ENCODE assay signal across 20 cellular contexts in genomic region chr2:28990445-28990844, GRCh38.
"Had no signal": no experiment of that assay in that cellular context is flagged by ENCODE, and none has a peak within 500 bp of the region (broad histone marks: within the 10 kb centered on the region; RNA-seq: fewer than 3 reads in every experiment).

No MANE protein-coding gene starts in this region.

- H3K36me3 ChIP-seq: left lung, ovary, right lobe of liver had no signal

- H3K4me1 ChIP-seq: psoas muscle, right lobe of liver had no signal

- H2AFZ ChIP-seq: hepatocyte had no signal

- H3K4me1 Mint-ChIP-seq: activated naive CD4-positive, alpha-beta T cell treated with anti-CD3 and anti-CD28 coated beads, Interleukin-2, amount 10 ng/mL, durations not matched to agents 7 days and 5 days; activated naive CD8-positive, alpha-beta T cell treated with anti-CD3 and anti-CD28 coated beads, Interleukin-2, amount 50 U/mL, for 24 hours; naive B cell; stimulated activated memory B cell treated with anti-CD40 and anti-IgM and Interleukin-4, amounts not matched to agents 10 μg/mL and 1 μg/mL and 100 μg/mL, for 72 hours had no signal

- H3K27ac Mint-ChIP-seq: activated CD4-positive, alpha-beta T cell treated with anti-CD3 and anti-CD28 coated beads, Interleukin-2, amount 10 ng/mL, durations not matched to agents 7 days and 5 days; activated CD8-positive, alpha-beta T cell treated with anti-CD3 and anti-CD28 coated beads, Interleukin-2, amount 10 ng/mL, durations not matched to agents 7 days and 5 days; activated naive CD4-positive, alpha-beta T cell treated with anti-CD3 and anti-CD28 coated beads, Interleukin-2, amount 10 ng/mL, durations not matched to agents 7 days and 5 days; activated naive CD8-positive, alpha-beta T cell treated with anti-CD3 and anti-CD28 coated beads, Interleukin-2, amount 50 U/mL, for 24 hours; naive B cell; stimulated activated memory B cell treated with anti-CD40 and anti-IgM and Interleukin-4, amounts not matched to agents 10 μg/mL and 1 μg/mL and 100 μg/mL, for 72 hours; T-helper 1 cell treated with Interleukin-12 subunit alpha and Interleukin-12 subunit beta and Interleukin-4 antibody, amounts not matched to agents 30 μg/mL and 1 μg/mL, for 36 hours had no signal

- H3K79me2 ChIP-seq: hepatocyte had no signal

- H3K9me3 ChIP-seq: left lung, ovary, psoas muscle, right lobe of liver had no signal

- H3K27me3 ChIP-seq: hepatocyte, left lung, ovary, right lobe of liver had no signal

- ATAC-seq: activated CD8-positive, alpha-beta T cell treated with anti-CD3 and anti-CD28 coated beads, Interleukin-2, amount 10 ng/mL, durations not matched to agents 7 days and 5 days; activated naive CD8-positive, alpha-beta T cell treated with anti-CD3 and anti-CD28 coated beads, Interleukin-2, amount 50 U/mL, for 24 hours; activated T-cell treated with anti-CD3 and anti-CD28 coated beads, Interleukin-2, amount 50 U/mL, for 4 hours; right lobe of liver; stimulated activated memory B cell treated with anti-CD40 and anti-IgM and Interleukin-4, amounts not matched to agents 10 μg/mL and 1 μg/mL and 100 μg/mL, for 72 hours had no signal

- H3K9me3 Mint-ChIP-seq: activated CD4-positive, alpha-beta T cell treated with anti-CD3 and anti-CD28 coated beads, Interleukin-2, amount 10 ng/mL, durations not matched to agents 7 days and 5 days; activated naive CD4-positive, alpha-beta T cell treated with anti-CD3 and anti-CD28 coated beads, Interleukin-2, amount 10 ng/mL, durations not matched to agents 7 days and 5 days; activated naive CD8-positive, alpha-beta T cell treated with anti-CD3 and anti-CD28 coated beads, Interleukin-2, amount 50 U/mL, for 24 hours; activated T-cell treated with anti-CD3 and anti-CD28 coated beads, Interleukin-2, amount 50 U/mL, for 4 hours; central memory CD8-positive, alpha-beta T cell; naive B cell; neural crest cell; stimulated activated memory B cell treated with anti-CD40 and anti-IgM and Interleukin-4, amounts not matched to agents 10 μg/mL and 1 μg/mL and 100 μg/mL, for 72 hours; T-helper 1 cell treated with Interleukin-12 subunit alpha and Interleukin-12 subunit beta and Interleukin-4 antibody, amounts not matched to agents 30 μg/mL and 1 μg/mL, for 36 hours had no signal

- DNase-seq: activated CD4-positive, alpha-beta T cell treated with anti-CD3 and anti-CD28 coated beads, Interleukin-2, amount 10 ng/mL, durations not matched to agents 7 days and 5 days; activated CD8-positive, alpha-beta T cell treated with anti-CD3 and anti-CD28 coated beads, Interleukin-2, amount 10 ng/mL, durations not matched to agents 7 days and 5 days; activated effector memory CD4-positive, alpha-beta T cell treated with Interleukin-2 at 50 U/mL for 16 hours; activated naive CD4-positive, alpha-beta T cell treated with anti-CD3 and anti-CD28 coated beads, Interleukin-2, amount 10 ng/mL, durations not matched to agents 7 days and 5 days; activated naive CD8-positive, alpha-beta T cell treated with anti-CD3 and anti-CD28 coated beads, Interleukin-2, amount 50 U/mL, for 24 hours; activated T-cell treated with anti-CD3 and anti-CD28 coated beads, Interleukin-2, amount 50 U/mL, for 4 hours; left lung; midbrain; naive B cell; stimulated activated CD4-positive, alpha-beta T cell treated with anti-CD3 and anti-CD28 coated beads, Interleukin-4, amount 100 ng/mL, for 24 hours had no signal

- H3K36me3 Mint-ChIP-seq: activated naive CD4-positive, alpha-beta T cell treated with anti-CD3 and anti-CD28 coated beads, Interleukin-2, amount 10 ng/mL, durations not matched to agents 7 days and 5 days; naive B cell; stimulated activated memory B cell treated with anti-CD40 and anti-IgM and Interleukin-4, amounts not matched to agents 10 μg/mL and 1 μg/mL and 100 μg/mL, for 72 hours had no signal

- H3K4me2 ChIP-seq: hepatocyte had no signal

- H3K27ac ChIP-seq: coronary artery, left lung, ovary, psoas muscle, right lobe of liver had no signal

- H3K4me3 ChIP-seq: coronary artery, hepatocyte, left lung, ovary, psoas muscle, right lobe of liver, smooth muscle cell had no signal

- H3K4me3 Mint-ChIP-seq: activated CD4-positive, alpha-beta T cell treated with anti-CD3 and anti-CD28 coated beads, Interleukin-2, amount 10 ng/mL, durations not matched to agents 7 days and 5 days; activated CD8-positive, alpha-beta T cell treated with anti-CD3 and anti-CD28 coated beads, Interleukin-2, amount 10 ng/mL, durations not matched to agents 7 days and 5 days; activated naive CD4-positive, alpha-beta T cell treated with anti-CD3 and anti-CD28 coated beads, Interleukin-2, amount 10 ng/mL, durations not matched to agents 7 days and 5 days; activated naive CD8-positive, alpha-beta T cell treated with anti-CD3 and anti-CD28 coated beads, Interleukin-2, amount 50 U/mL, for 24 hours; activated T-cell treated with anti-CD3 and anti-CD28 coated beads, Interleukin-2, amount 50 U/mL, for 4 hours; central memory CD8-positive, alpha-beta T cell; naive B cell; neural crest cell; stimulated activated memory B cell treated with anti-CD40 and anti-IgM and Interleukin-4, amounts not matched to agents 10 μg/mL and 1 μg/mL and 100 μg/mL, for 72 hours; T-helper 1 cell treated with Interleukin-12 subunit alpha and Interleukin-12 subunit beta and Interleukin-4 antibody, amounts not matched to agents 30 μg/mL and 1 μg/mL, for 36 hours had no signal

- H3K27me3 Mint-ChIP-seq: activated CD4-positive, alpha-beta T cell treated with anti-CD3 and anti-CD28 coated beads, Interleukin-2, amount 10 ng/mL, durations not matched to agents 7 days and 5 days; activated naive CD8-positive, alpha-beta T cell treated with anti-CD3 and anti-CD28 coated beads, Interleukin-2, amount 50 U/mL, for 24 hours; central memory CD8-positive, alpha-beta T cell; naive B cell had no signal
